Comparison of ENCODE assay signal across 8 cellular contexts in the genomic region with DNA sequence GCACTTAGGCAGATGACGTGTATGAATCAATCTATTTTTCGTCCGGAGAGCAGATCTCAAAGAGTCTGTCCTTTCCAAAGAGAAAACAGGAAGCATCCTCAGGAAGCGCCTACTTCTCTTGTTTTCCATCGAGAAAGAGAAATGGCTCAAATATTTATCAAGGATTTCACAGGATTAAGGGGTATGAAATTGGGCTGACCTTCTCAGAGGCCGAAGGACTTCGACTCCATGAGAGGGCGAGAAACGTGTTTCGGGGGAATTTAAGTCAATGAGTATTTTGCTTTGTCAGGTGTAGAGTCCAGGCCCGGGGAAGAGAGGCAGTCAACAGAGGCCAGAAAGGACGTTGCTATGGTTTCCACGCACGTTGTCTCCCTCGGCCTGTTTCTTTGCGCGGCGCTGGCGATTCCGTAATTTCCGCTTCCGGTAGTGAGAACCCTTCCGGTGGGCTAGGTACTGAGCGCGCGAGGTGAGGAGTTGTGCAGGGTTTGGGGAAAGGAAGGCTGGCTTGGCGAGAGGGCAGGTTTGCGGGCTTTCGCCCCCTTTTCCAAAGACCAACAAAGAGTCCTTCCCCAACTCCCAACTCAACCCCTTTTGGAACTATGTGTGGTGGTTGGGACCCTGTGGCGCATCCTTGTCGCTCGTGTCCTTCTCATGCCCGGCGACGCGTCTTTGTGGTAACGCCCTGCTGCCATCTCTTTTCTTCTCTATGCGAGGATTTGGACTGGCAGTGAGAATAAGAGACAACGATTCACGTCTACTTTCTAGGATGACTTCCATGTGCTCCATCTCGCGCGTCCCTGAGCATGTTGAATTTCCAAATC. TPM values are rescaled to one million over a fixed set of nuclear protein-coding genes. Genes with fewer than 3 reads are reported as not detected.
A peak's percentile ranks its signal among the peaks of the same experiment; 100 is the strongest.
DNase-seq lines count a peak whose midpoint lies in the region; ATAC-seq, FAIRE-seq and TF ChIP-seq lines count a peak whose summit lies in the region.

A gene (plus strand): TSS at position 429 of the 821 bp plus-strand sequence. CDS start 506 bp downstream, outside the sequence.

- peaks cover 43% of the 10 kb centered on the region for H3K79me2 ChIP-seq in astrocyte (ENCODE audit: insufficient read depth, low read length)

- peak; percentile 97 for FAIRE-seq in GM18507 (lab: Jason Lieb, UNC)
- peak; percentile 62 for FAIRE-seq in astrocyte (lab: Jason Lieb, UNC)

- H4K20me1 ChIP-seq in astrocyte (ENCODE audit: insufficient read depth, low read length), result peaks cover 4% of the 10 kb centered on the region

- peaks cover 5% of the 10 kb centered on the region for H3K36me3 Mint-ChIP-seq in astrocyte (ENCODE audit: low read depth, unreplicated experiment)

- ATAC-seq in HG03025 (IDR thresholded peaks at IDR 0.05; ENCODE audit: low FRiP score, unreplicated experiment) (peak; percentile 71), aorta (ENCODE audit: low FRiP score) (peak; percentile 98)

- no peak for TF ChIP-seq CTCF in astrocyte (IDR thresholded peaks at IDR 0.05; ENCODE audit: insufficient read depth, low read depth, low read length)

- H3K27me3 ChIP-seq in astrocyte (ENCODE audit: insufficient read depth, low read length) (no peaks in the 10 kb centered on the region), rectal smooth muscle tissue (ENCODE audit: control insufficient read depth, insufficient read depth, low read length) (no peaks in the 10 kb centered on the region), aorta (ENCODE audit: control insufficient read depth in 1 of 2, insufficient read depth in 2 of 2, low read length in 1 of 2) (no peaks in the 10 kb centered on the region)

- peak within 1 kb of the TSS; percentile 90 for H2AFZ ChIP-seq in astrocyte (ENCODE audit: low read depth, low read length)

- H3K9me3 ChIP-seq in astrocyte (ENCODE audit: insufficient read depth, low read depth, low read length) (no peaks in the 10 kb centered on the region), aorta (ENCODE audit: control insufficient read depth, low read length) (no peaks in the 10 kb centered on the region)

- WGBS in aorta, 2 donors, result 6 to 7% methylated on average over 43 of the region's 43 CpGs

- H3K27ac ChIP-seq in astrocyte (ENCODE audit: low read depth, low read length) (peak within 1 kb of the TSS; percentile 77), rectal smooth muscle tissue (ENCODE audit: low read depth, low read length) (peak within 1 kb of the TSS; percentile 62), aorta (ENCODE audit: low read depth in 1 of 2, low read length in 2 of 2) (peak within 1 kb of the TSS in 1 of 2 donors; percentile 70)

- no peaks in the 10 kb centered on the region for H3K9me3 Mint-ChIP-seq in astrocyte (ENCODE audit: unreplicated experiment)

- peak; percentile 82 for DNase-seq in GM18507 (ENCODE audit: extremely low spot score, insufficient read length, low read depth)
- peak; percentile 82 to 91 for DNase-seq in NCI-H2081 (lab: John Stamatoyannopoulos, UW)
- DNase-seq in T-helper 9 cell, result peak; percentile 75
- peak; percentile 84 for DNase-seq in astrocyte (ENCODE audit: low read depth)
- peak; percentile 83 for DNase-seq in hepatic stellate cell (ENCODE audit: low spot score)
- peak; percentile 95 for DNase-seq in aorta

- H3K9ac ChIP-seq in astrocyte (ENCODE audit: low read length) (peak within 1 kb of the TSS; percentile 92), rectal smooth muscle tissue (ENCODE audit: low read length) (peak within 1 kb of the TSS; percentile 55)

- H3K4me1 ChIP-seq in astrocyte (ENCODE audit: insufficient read depth, low read length), result peaks cover 4% of the 10 kb centered on the region
- peaks cover 3% of the 10 kb centered on the region for H3K4me1 ChIP-seq in rectal smooth muscle tissue (ENCODE audit: control insufficient read depth, insufficient read depth, low read length)
- no peaks in the 10 kb centered on the region for H3K4me1 ChIP-seq in aorta (ENCODE audit: control insufficient read depth in 1 of 2, insufficient read depth in 2 of 2, low read length in 2 of 2)

- intact Hi-C loops in aorta (cut with DNase I), result no loop called here

- peak within 1 kb of the TSS; percentile 99 for H3K4me3 Mint-ChIP-seq in astrocyte (ENCODE audit: unreplicated experiment)

- H3K4me2 ChIP-seq in astrocyte (ENCODE audit: low read length), result peak within 1 kb of the TSS; percentile 91

- H3K36me3 ChIP-seq in astrocyte (ENCODE audit: insufficient read depth, low read length) (peaks cover 4% of the 10 kb centered on the region), rectal smooth muscle tissue (ENCODE audit: control insufficient read depth, insufficient read depth, low read length) (no peaks in the 10 kb centered on the region), aorta (ENCODE audit: control insufficient read depth in 1 of 2, insufficient read depth in 2 of 2, low read length in 1 of 2) (no peaks in the 10 kb centered on the region)

- peaks cover 12% of the 10 kb centered on the region for H3K4me1 Mint-ChIP-seq in astrocyte (ENCODE audit: low read depth, unreplicated experiment)

- H3K27me3 Mint-ChIP-seq in astrocyte (ENCODE audit: low read depth, unreplicated experiment), result no peaks in the 10 kb centered on the region

- H3K4me3 ChIP-seq in astrocyte (ENCODE audit: insufficient read depth, low read depth, low read length), result peak within 1 kb of the TSS; percentile 96
- H3K4me3 ChIP-seq in rectal smooth muscle tissue (ENCODE audit: low read length), result peak within 1 kb of the TSS; percentile 88
- peak within 1 kb of the TSS; percentile 55 to 71 for H3K4me3 ChIP-seq in aorta (ENCODE audit: low read length in 2 of 2)

- peak within 1 kb of the TSS; percentile 98 for H3K27ac Mint-ChIP-seq in astrocyte (ENCODE audit: unreplicated experiment)

RNA-seq across cellular contexts. Expression of the gene that starts here (rescaled TPM):
- 63.7 and 65.0 TPM in 2 replicates for total RNA-seq in astrocyte
- 10 to 100 TPM; 39.6 to 44.9 TPM for total RNA-seq in aorta
- 10 to 100 TPM; 91.9 to 98.9 TPM for polyA plus RNA-seq in aorta
